19 cellular contexts compared by ENCODE assay signal in the genomic region with DNA sequence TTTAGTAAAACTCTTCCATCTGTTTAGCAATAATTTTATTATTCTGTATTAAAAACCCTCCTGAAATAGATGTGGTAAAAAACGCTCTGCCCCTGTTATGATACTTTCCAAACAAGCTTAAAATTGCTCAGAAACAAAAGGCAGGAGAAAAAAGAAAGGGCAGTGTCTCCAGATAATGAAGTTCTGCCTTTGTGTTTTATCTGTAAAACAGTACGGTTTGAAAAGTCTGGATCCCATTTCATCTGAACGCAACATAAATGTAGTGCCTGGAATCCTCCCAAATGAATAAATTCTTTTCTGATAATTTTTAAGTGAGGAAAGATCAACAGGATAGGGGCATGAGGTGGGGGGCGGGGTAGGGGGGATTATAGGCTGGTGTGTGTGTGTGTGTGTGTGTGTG.
A peak's percentile ranks its signal among the peaks of the same experiment; 100 is the strongest.
DNase-seq lines count a peak whose midpoint lies in the region; ATAC-seq and TF ChIP-seq lines count a peak whose summit lies in the region.
"Had no signal": no experiment of that assay in that cellular context is flagged by ENCODE, and none has a peak within 500 bp of the region (broad histone marks: within the 10 kb centered on the region; RNA-seq: fewer than 3 reads in every experiment).

No MANE protein-coding gene starts in this region.

- ATAC-seq in SK-N-SH treated with all-trans-retinoic acid at 6 μM for 48 hours (no peak), HG03378 (IDR thresholded peaks at IDR 0.05; ENCODE audit: unreplicated experiment) (no peak), HG02678 (IDR thresholded peaks at IDR 0.05; ENCODE audit: unreplicated experiment) (no peak)
- ATAC-seq in CD4-positive, alpha-beta T cell (ENCODE audit: poor library complexity) = no peak
- ATAC-seq: A549; CD8-positive, alpha-beta T cell; GM23338; HCT116 had no signal

- no peaks in the 10 kb centered on the region for H3K9me2 ChIP-seq in DOHH2 (replicated peaks; ENCODE audit: control insufficient read depth, low read length)

- peak overlapping the region; percentile 25 for H3K4me3 ChIP-seq in DOHH2 (ENCODE audit: low read length)
- H3K4me3 ChIP-seq in effector memory CD4-positive, alpha-beta T cell (ENCODE audit: insufficient read depth, low read depth, low read length, poor library complexity, severe bottlenecking) = no peak overlapping the region
- H3K4me3 ChIP-seq: A549, GM23338 had no signal

- TF ChIP-seq CTCF in DOHH2 (IDR thresholded peaks at IDR 0.05; ENCODE audit: low read depth, low read length, poor library complexity, severe bottlenecking) (no peak), mesothelial cell of epicardium (IDR thresholded peaks at IDR 0.05; ENCODE audit: unreplicated experiment) (no peak)
- no peak for TF ChIP-seq CTCF in CD4-positive, alpha-beta T cell (IDR thresholded peaks at IDR 0.05)

- peak overlapping the region; percentile 56 for H3K4me2 ChIP-seq in DOHH2 (ENCODE audit: low read length)
- H3K4me2 ChIP-seq: A549, GM23338 had no signal

- H3K4me3 Mint-ChIP-seq in mesothelial cell of epicardium = no peak overlapping the region
- no peak overlapping the region for H3K4me3 Mint-ChIP-seq in CD4-positive, alpha-beta T cell
- H3K4me3 Mint-ChIP-seq: CD8-positive, alpha-beta T cell; GM23338; H9 had no signal

- H4K20me1 ChIP-seq in DOHH2 (ENCODE audit: control insufficient read depth, insufficient read depth, low read depth, low read length) = no peaks in the 10 kb centered on the region

- peaks cover 14% of the 10 kb centered on the region for H3K79me2 ChIP-seq in DOHH2 (ENCODE audit: control insufficient read depth, low read length)

- H3K36me3 ChIP-seq in DOHH2 (ENCODE audit: control insufficient read depth, low read length) = no peaks in the 10 kb centered on the region
- H3K36me3 ChIP-seq in effector memory CD4-positive, alpha-beta T cell (ENCODE audit: control insufficient read depth, insufficient read depth, low read length) = no peaks in the 10 kb centered on the region

- no peaks in the 10 kb centered on the region for H3K36me3 Mint-ChIP-seq in mesothelial cell of epicardium
- no peaks in the 10 kb centered on the region for H3K36me3 Mint-ChIP-seq in CD4-positive, alpha-beta T cell (ENCODE audit: low read depth)
- H3K36me3 Mint-ChIP-seq: CD8-positive, alpha-beta T cell had no signal

- peak overlapping the region; percentile 66 for H3K27ac ChIP-seq in DOHH2 (ENCODE audit: low read depth, low read length)
- H3K27ac ChIP-seq in CD4-positive, alpha-beta T cell (ENCODE audit: low read depth, low read length) = no peak overlapping the region
- no peak overlapping the region for H3K27ac ChIP-seq in effector memory CD4-positive, alpha-beta T cell (ENCODE audit: insufficient read depth, low read length, poor library complexity, severe bottlenecking)
- H3K27ac ChIP-seq: A549 had no signal

- intact Hi-C loops in CD4-positive, alpha-beta T cell (cut with DNase I, micrococcal nuclease) = no loop called here

- POLR2A ChIA-PET in CD4-positive, alpha-beta T cell (lab: Charles Lee) = no interaction called here

- DNase-seq in NCI-H146 treated with DMSO at 0.1 percent for 48 hours (lab: John Stamatoyannopoulos, UW; ENCODE audit: unreplicated experiment) (peak; percentile 17), mesothelial cell of epicardium (ENCODE audit: low spot score in 2 of 2, unreplicated experiment in 2 of 2) (no peak)
- no peak for DNase-seq in CD4-positive, alpha-beta T cell
- DNase-seq in effector memory CD4-positive, alpha-beta T cell = no peak
- DNase-seq: 8988T; C1 segment of cervical spinal cord; Caco-2; CD8-positive, alpha-beta T cell; DMS153; DND-41; EL; H9 had no signal

- H3K4me1 ChIP-seq in DOHH2 (ENCODE audit: control insufficient read depth, low read length) = peaks cover 67% of the 10 kb centered on the region
- peaks cover 5% of the 10 kb centered on the region for H3K4me1 ChIP-seq in effector memory CD4-positive, alpha-beta T cell (ENCODE audit: control insufficient read depth, insufficient read depth, low read length, poor library complexity, severe bottlenecking)
- H3K4me1 ChIP-seq: Caco-2 had no signal

- no peaks in the 10 kb centered on the region for H3K9me3 ChIP-seq in DOHH2 (ENCODE audit: control insufficient read depth, insufficient read depth, low read length)
- H3K9me3 ChIP-seq in CD4-positive, alpha-beta T cell (ENCODE audit: control insufficient read depth, low read length) = no peaks in the 10 kb centered on the region
- H3K9me3 ChIP-seq in effector memory CD4-positive, alpha-beta T cell (ENCODE audit: control insufficient read depth, low read length) = no peaks in the 10 kb centered on the region
- H3K9me3 ChIP-seq: A549, Caco-2 had no signal

- CTCF ChIA-PET in CD4-positive, alpha-beta T cell (lab: Charles Lee) = no interaction called here

- H3K27me3 ChIP-seq in DOHH2 (ENCODE audit: control insufficient read depth, low read length) = no peaks in the 10 kb centered on the region
- no peaks in the 10 kb centered on the region for H3K27me3 ChIP-seq in CD4-positive, alpha-beta T cell (ENCODE audit: control insufficient read depth, insufficient read depth, low read length)
- no peaks in the 10 kb centered on the region for H3K27me3 ChIP-seq in effector memory CD4-positive, alpha-beta T cell (replicated peaks; ENCODE audit: control insufficient read depth, insufficient read depth, low read length, poor library complexity, severe bottlenecking)

- H3K27me3 Mint-ChIP-seq in mesothelial cell of epicardium (ENCODE audit: low read depth) = no peaks in the 10 kb centered on the region
- peaks cover 20% of the 10 kb centered on the region for H3K27me3 Mint-ChIP-seq in CD4-positive, alpha-beta T cell

- peaks cover 22% of the 10 kb centered on the region for H3K4me1 Mint-ChIP-seq in mesothelial cell of epicardium
- H3K4me1 Mint-ChIP-seq in CD4-positive, alpha-beta T cell (ENCODE audit: low read depth) = peaks cover 25% of the 10 kb centered on the region

- peak overlapping the region; percentile 84 for H3K27ac Mint-ChIP-seq in mesothelial cell of epicardium
- H3K27ac Mint-ChIP-seq in CD4-positive, alpha-beta T cell = no peak overlapping the region
- H3K27ac Mint-ChIP-seq: CD8-positive, alpha-beta T cell; GM23338; H9 had no signal

- H3K9me3 Mint-ChIP-seq in mesothelial cell of epicardium = peaks cover 7% of the 10 kb centered on the region
- H3K9me3 Mint-ChIP-seq in CD4-positive, alpha-beta T cell = no peaks in the 10 kb centered on the region
- H3K9me3 Mint-ChIP-seq: CD8-positive, alpha-beta T cell; GM23338; H9 had no signal

- peaks cover 29% of the 10 kb centered on the region for H3F3A ChIP-seq in DOHH2 (ENCODE audit: control insufficient read depth, insufficient read depth)

TF ChIP-seq in SK-N-SH treated with all-trans-retinoic acid at 6 μM for 48 hours, 23 proteins besides CTCF, POLR2A, EP300 and RAD21:
- TF ChIP-seq, protein P1, sequence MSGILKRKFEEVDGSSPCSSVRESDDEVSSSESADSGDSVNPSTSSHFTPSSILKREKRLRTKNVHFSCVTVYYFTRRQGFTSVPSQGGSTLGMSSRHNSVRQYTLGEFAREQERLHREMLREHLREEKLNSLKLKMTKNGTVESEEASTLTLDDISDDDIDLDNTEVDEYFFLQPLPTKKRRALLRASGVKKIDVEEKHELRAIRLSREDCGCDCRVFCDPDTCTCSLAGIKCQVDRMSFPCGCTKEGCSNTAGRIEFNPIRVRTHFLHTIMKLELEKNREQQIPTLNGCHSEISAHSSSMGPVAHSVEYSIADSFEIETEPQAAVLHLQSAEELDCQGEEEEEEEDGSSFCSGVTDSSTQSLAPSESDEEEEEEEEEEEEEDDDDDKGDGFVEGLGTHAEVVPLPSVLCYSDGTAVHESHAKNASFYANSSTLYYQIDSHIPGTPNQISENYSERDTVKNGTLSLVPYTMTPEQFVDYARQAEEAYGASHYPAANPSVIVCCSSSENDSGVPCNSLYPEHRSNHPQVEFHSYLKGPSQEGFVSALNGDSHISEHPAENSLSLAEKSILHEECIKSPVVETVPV (CRISPR knock-in tag; IDR thresholded peaks at IDR 0.05) = no peak
- TF ChIP-seq, protein P2, sequence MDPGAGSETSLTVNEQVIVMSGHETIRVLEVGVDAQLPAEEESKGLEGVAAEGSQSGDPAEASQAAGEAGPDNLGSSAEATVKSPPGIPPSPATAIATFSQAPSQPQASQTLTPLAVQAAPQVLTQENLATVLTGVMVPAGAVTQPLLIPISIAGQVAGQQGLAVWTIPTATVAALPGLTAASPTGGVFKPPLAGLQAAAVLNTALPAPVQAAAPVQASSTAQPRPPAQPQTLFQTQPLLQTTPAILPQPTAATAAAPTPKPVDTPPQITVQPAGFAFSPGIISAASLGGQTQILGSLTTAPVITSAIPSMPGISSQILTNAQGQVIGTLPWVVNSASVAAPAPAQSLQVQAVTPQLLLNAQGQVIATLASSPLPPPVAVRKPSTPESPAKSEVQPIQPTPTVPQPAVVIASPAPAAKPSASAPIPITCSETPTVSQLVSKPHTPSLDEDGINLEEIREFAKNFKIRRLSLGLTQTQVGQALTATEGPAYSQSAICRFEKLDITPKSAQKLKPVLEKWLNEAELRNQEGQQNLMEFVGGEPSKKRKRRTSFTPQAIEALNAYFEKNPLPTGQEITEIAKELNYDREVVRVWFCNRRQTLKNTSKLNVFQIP (CRISPR knock-in tag; IDR thresholded peaks at IDR 0.05; ENCODE audit: borderline replicate concordance, low read depth) = no peak
- TF ChIP-seq, protein P3, sequence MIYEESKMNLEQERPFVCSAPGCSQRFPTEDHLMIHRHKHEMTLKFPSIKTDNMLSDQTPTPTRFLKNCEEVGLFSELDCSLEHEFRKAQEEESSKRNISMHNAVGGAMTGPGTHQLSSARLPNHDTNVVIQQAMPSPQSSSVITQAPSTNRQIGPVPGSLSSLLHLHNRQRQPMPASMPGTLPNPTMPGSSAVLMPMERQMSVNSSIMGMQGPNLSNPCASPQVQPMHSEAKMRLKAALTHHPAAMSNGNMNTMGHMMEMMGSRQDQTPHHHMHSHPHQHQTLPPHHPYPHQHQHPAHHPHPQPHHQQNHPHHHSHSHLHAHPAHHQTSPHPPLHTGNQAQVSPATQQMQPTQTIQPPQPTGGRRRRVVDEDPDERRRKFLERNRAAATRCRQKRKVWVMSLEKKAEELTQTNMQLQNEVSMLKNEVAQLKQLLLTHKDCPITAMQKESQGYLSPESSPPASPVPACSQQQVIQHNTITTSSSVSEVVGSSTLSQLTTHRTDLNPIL (CRISPR knock-in tag; IDR thresholded peaks at IDR 0.05; ENCODE audit: low read depth) = no peak
- TF ChIP-seq ISL1 (CRISPR knock-in tag; IDR thresholded peaks at IDR 0.05) = peak; percentile 31; the same call in 1 of the 2 replicates
- no peak for TF ChIP-seq PPARA (CRISPR knock-in tag; IDR thresholded peaks at IDR 0.05; ENCODE audit: borderline replicate concordance)
- TF ChIP-seq BACH2 (CRISPR knock-in tag; IDR thresholded peaks at IDR 0.05; ENCODE audit: borderline replicate concordance) = no peak
- no peak for TF ChIP-seq ZNF8 (CRISPR knock-in tag; IDR thresholded peaks at IDR 0.05)
